Comparison of ENCODE assay signal across 1 cellular context in genomic region chr19:48321622-48322591, GRCh38.
TF ChIP-seq lines count a peak whose summit lies in the region.

No MANE protein-coding gene starts in this region.

TF ChIP-seq in K562, 482 proteins besides CTCF, POLR2A, EP300 and RAD21 (continued from another document and continues in another):
- 0 out of 2 replicates have a peak, but pooled peaks have one; percentile 70 for TF ChIP-seq PREB (CRISPR knock-in tag; IDR thresholded peaks at IDR 0.05)
- TF ChIP-seq YBX1 (IDR thresholded peaks at IDR 0.05) = no peak
- no peak; the same call in none of the 2 replicates for TF ChIP-seq ELF4 (CRISPR knock-in tag; IDR thresholded peaks at IDR 0.05)
- no peak for TF ChIP-seq ZNF354B (CRISPR knock-in tag; IDR thresholded peaks at IDR 0.05)
- no peak for TF ChIP-seq PKNOX1 (IDR thresholded peaks at IDR 0.05)
- TF ChIP-seq NEUROD1 (IDR thresholded peaks at IDR 0.05; ENCODE audit: borderline replicate concordance, low read depth, low read length, partially characterized antibody) = peak; percentile 63
- no peak for TF ChIP-seq ZNF561 (CRISPR knock-in tag; conservative IDR thresholded peaks at IDR 0.05)
- peak; percentile 87 for TF ChIP-seq TCF3 (CRISPR knock-in tag; IDR thresholded peaks at IDR 0.05)
- TF ChIP-seq DNMT1 (IDR thresholded peaks at IDR 0.05) = no peak
- TF ChIP-seq ZNF197 (CRISPR knock-in tag; IDR thresholded peaks at IDR 0.05; ENCODE audit: low read depth) = 0 out of 2 replicates have a peak, but pooled peaks have one; percentile 70
- 0 out of 2 replicates have a peak, but pooled peaks have one; percentile 41 for TF ChIP-seq ZNF830 (CRISPR knock-in tag; IDR thresholded peaks at IDR 0.05)
- TF ChIP-seq MXI1 (IDR thresholded peaks at IDR 0.05; ENCODE audit: low read depth, low read length) = peak; percentile 93
- TF ChIP-seq ELK1 (CRISPR knock-in tag; IDR thresholded peaks at IDR 0.05) = no peak
- no peak for TF ChIP-seq ZNF780A (CRISPR knock-in tag; IDR thresholded peaks at IDR 0.05)
- no peak for TF ChIP-seq LARP7 (IDR thresholded peaks at IDR 0.05)
- no peak for TF ChIP-seq ZNF583 (CRISPR knock-in tag; IDR thresholded peaks at IDR 0.05)
- TF ChIP-seq GTF2E2 (tag; IDR thresholded peaks at IDR 0.05) = no peak
- no peak for TF ChIP-seq WHSC1 (IDR thresholded peaks at IDR 0.05; ENCODE audit: low read length)
- peak; percentile 73; the same call in 1 of the 2 replicates for TF ChIP-seq JUND (IDR thresholded peaks at IDR 0.05; ENCODE audit: borderline replicate concordance, low read depth, low read length)
- TF ChIP-seq JUND (tag; IDR thresholded peaks at IDR 0.05; ENCODE audit: borderline replicate concordance, low read depth, low read length) = peak; percentile 53; the same call in 1 of the 3 replicates
- TF ChIP-seq ZNF644 (tag; IDR thresholded peaks at IDR 0.05; ENCODE audit: low read depth) = 0 out of 2 replicates have a peak, but pooled peaks have one; percentile 45
- TF ChIP-seq ATF2 (CRISPR knock-in tag; IDR thresholded peaks at IDR 0.05) = no peak
- TF ChIP-seq USF1 (CRISPR knock-in tag; IDR thresholded peaks at IDR 0.05) = peak; percentile 98
- no peak for TF ChIP-seq CBX5 (IDR thresholded peaks at IDR 0.05; ENCODE audit: borderline replicate concordance, low read depth)
- peak; percentile 80; the same call in 1 of the 2 replicates for TF ChIP-seq NFRKB (IDR thresholded peaks at IDR 0.05; ENCODE audit: low read depth)
- TF ChIP-seq PRPF4 (IDR thresholded peaks at IDR 0.05; ENCODE audit: insufficient read depth, low read depth, low read length, poor library complexity, severe bottlenecking) = no peak
- no peak for TF ChIP-seq BCLAF1 (IDR thresholded peaks at IDR 0.05; ENCODE audit: borderline replicate concordance in 1 of 2, control insufficient read depth in 1 of 2, low read depth in 2 of 2, low read length in 1 of 2)
- TF ChIP-seq SREBF1 (IDR thresholded peaks at IDR 0.05; ENCODE audit: borderline replicate concordance, low read depth, low read length) = no peak
- TF ChIP-seq ZNF586 (CRISPR knock-in tag; conservative IDR thresholded peaks at IDR 0.05) = no peak
- no peak for TF ChIP-seq CEBPB (tag; IDR thresholded peaks at IDR 0.05)
- no peak for TF ChIP-seq PTTG1 (tag; IDR thresholded peaks at IDR 0.05; ENCODE audit: low read depth)
- TF ChIP-seq CHAMP1 (IDR thresholded peaks at IDR 0.05) = no peak
- TF ChIP-seq NBN (IDR thresholded peaks at IDR 0.05; ENCODE audit: low read depth) = no peak
- 0 out of 2 replicates have a peak, but pooled peaks have one; percentile 57 for TF ChIP-seq PYGO2 (tag; IDR thresholded peaks at IDR 0.05)
- TF ChIP-seq MTA3 (IDR thresholded peaks at IDR 0.05; ENCODE audit: borderline replicate concordance) = peak; percentile 92
- no peak for TF ChIP-seq NCOA4 (IDR thresholded peaks at IDR 0.05; ENCODE audit: partially characterized antibody)
- TF ChIP-seq GTF3C2 (IDR thresholded peaks at IDR 0.05; ENCODE audit: borderline replicate concordance, extremely low read depth, insufficient read length) = no peak
- no peak for TF ChIP-seq CSDE1 (IDR thresholded peaks at IDR 0.05)
- TF ChIP-seq KLF16 (IDR thresholded peaks at IDR 0.05) = peak; percentile 67
- no peak for TF ChIP-seq ETS2 (tag; IDR thresholded peaks at IDR 0.05; ENCODE audit: borderline replicate concordance, poor library complexity, severe bottlenecking)
- no peak for TF ChIP-seq SNRNP70 (optimal IDR thresholded peaks at IDR 0.05; ENCODE audit: low read depth, low read length)
- 0 out of 2 replicates have a peak, but pooled peaks have one; percentile 26 for TF ChIP-seq HLTF (IDR thresholded peaks at IDR 0.05)
- no peak for TF ChIP-seq JUNB (CRISPR knock-in tag; conservative IDR thresholded peaks at IDR 0.05)
- TF ChIP-seq FOXJ2 (tag; IDR thresholded peaks at IDR 0.05) = no peak
- TF ChIP-seq MTA2 (IDR thresholded peaks at IDR 0.05; ENCODE audit: low read depth) = 0 out of 2 replicates have a peak, but pooled peaks have one; percentile 35
- no peak for TF ChIP-seq ZNF124 (CRISPR knock-in tag; IDR thresholded peaks at IDR 0.05)
- TF ChIP-seq ZNF3 (CRISPR knock-in tag; IDR thresholded peaks at IDR 0.05) = no peak
- TF ChIP-seq SMAD4 (CRISPR knock-in tag; conservative IDR thresholded peaks at IDR 0.05) = peak; percentile 78
- TF ChIP-seq POLR2G (IDR thresholded peaks at IDR 0.05; ENCODE audit: low read depth, low read length) = peak; percentile 92
- TF ChIP-seq TBP (optimal IDR thresholded peaks at IDR 0.05; ENCODE audit: low read depth, low read length) = peak; percentile 71
- no peak; the same call in 1 of the 2 replicates for TF ChIP-seq GATAD2B (IDR thresholded peaks at IDR 0.05; ENCODE audit: borderline replicate concordance)
- no peak for TF ChIP-seq FOXO4 (CRISPR knock-in tag; IDR thresholded peaks at IDR 0.05)
- no peak for TF ChIP-seq U2AF1 (optimal IDR thresholded peaks at IDR 0.05; ENCODE audit: low read depth, low read length)
- TF ChIP-seq SMAD1 (IDR thresholded peaks at IDR 0.05; ENCODE audit: low read depth, low read length, partially characterized antibody) = peak; percentile 48
- no peak for TF ChIP-seq ZSCAN29 (IDR thresholded peaks at IDR 0.05)
- no peak for TF ChIP-seq ZNF699 (CRISPR knock-in tag; IDR thresholded peaks at IDR 0.05; ENCODE audit: insufficient replicate concordance)
- TF ChIP-seq E2F6 (IDR thresholded peaks at IDR 0.05; ENCODE audit: borderline replicate concordance in 1 of 2, extremely low read depth in 1 of 2, insufficient read depth in 1 of 2, insufficient read length in 1 of 2, low read depth in 1 of 2, low read length in 1 of 2, poor library complexity in 1 of 2, severe bottlenecking in 1 of 2) = peak; percentile 79 to 91
